In the genomic region with DNA sequence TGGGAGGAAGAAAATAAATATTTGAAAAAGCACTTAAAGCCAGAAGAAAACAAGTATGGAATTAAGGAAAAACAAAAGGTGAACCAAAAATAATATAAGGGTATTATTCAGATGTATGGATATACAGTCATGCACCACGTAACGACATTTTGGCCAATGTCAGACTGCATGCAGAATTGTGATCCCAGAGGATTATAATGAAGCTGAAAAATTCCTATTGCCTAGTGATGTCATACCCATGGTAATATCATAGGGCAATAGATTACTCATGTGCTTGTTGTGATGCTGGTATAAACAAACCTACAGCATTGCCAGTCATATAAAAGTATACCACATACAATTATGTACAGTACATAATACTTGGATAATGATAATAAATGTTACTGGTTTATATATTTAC, we compare ENCODE assay signal across 24 cellular contexts. TPM values are rescaled to one million over a fixed set of nuclear protein-coding genes. Genes with fewer than 3 reads are reported as not detected.
A peak's percentile ranks its signal among the peaks of the same experiment; 100 is the strongest.
DNase-seq lines count a peak whose midpoint lies in the region.
"Had no signal": no experiment of that assay in that cellular context is flagged by ENCODE, and none has a peak within 500 bp of the region (broad histone marks: within the 10 kb centered on the region; RNA-seq: fewer than 3 reads in every experiment).

No MANE protein-coding gene starts in this region.

- no peak overlapping the region for H3K4ac ChIP-seq in trophoblast cell (ENCODE audit: low read depth, low read length)

- H4K12ac ChIP-seq in trophoblast cell (ENCODE audit: low read depth, low read length): no peak overlapping the region

- H4K8ac ChIP-seq in trophoblast cell (ENCODE audit: low read depth, low read length): no peak overlapping the region

- H3K9ac ChIP-seq in trophoblast cell (ENCODE audit: low read length): no peak overlapping the region
- H3K9ac ChIP-seq: BLaER1 had no signal

- no peak overlapping the region for H2BK5ac ChIP-seq in trophoblast cell (ENCODE audit: low read depth, low read length, poor library complexity)

- no peak overlapping the region for H3K18ac ChIP-seq in trophoblast cell (ENCODE audit: low read length)

- no peak overlapping the region for H3K23ac ChIP-seq in trophoblast cell (ENCODE audit: low read length)

- H4K91ac ChIP-seq in trophoblast cell (ENCODE audit: low read depth, low read length): no peak overlapping the region

- DNase-seq in ELR (ENCODE audit: low read depth) (peak; percentile 39), M059J (ENCODE audit: low read depth) (peak; percentile 5), trophoblast cell (peak; percentile 14 to 79), MV-4-11 (lab: John Stamatoyannopoulos, UW) (no peak), T-helper 9 cell (no peak)
- DNase-seq: 8988T; ACHN; BE2C; C1 segment of cervical spinal cord; CD4-positive, alpha-beta memory T cell; CD4-positive, CD25-positive, alpha-beta regulatory T cell; CD8-positive, alpha-beta memory T cell; COR-L47; DMS 273 treated with DMSO at 0.1 percent for 48 hours; DMS153; DMS53; DMS79; DND-41; EL; GF-D8 had no signal

- no peak overlapping the region for H2BK12ac ChIP-seq in trophoblast cell (ENCODE audit: low read length)

- no peak overlapping the region for H3K14ac ChIP-seq in trophoblast cell (ENCODE audit: low read length)

- H3K4me2 ChIP-seq in trophoblast cell (ENCODE audit: low read length): no peak overlapping the region
- H3K4me2 ChIP-seq: BLaER1 had no signal

- H2AK5ac ChIP-seq in trophoblast cell (ENCODE audit: low read length): no peak overlapping the region

- H3K79me1 ChIP-seq in trophoblast cell (ENCODE audit: low read length): no peaks in the 10 kb centered on the region

- no peaks in the 10 kb centered on the region for H3K4me1 ChIP-seq in trophoblast cell (ENCODE audit: control insufficient read depth in 1 of 2, insufficient read depth in 2 of 2, low read length in 2 of 2)
- H3K4me1 ChIP-seq: BE2C had no signal

- no peaks in the 10 kb centered on the region for H3K9me3 ChIP-seq in trophoblast cell (ENCODE audit: insufficient read depth, low read depth, low read length)
- H3K9me3 ChIP-seq: BE2C, BLaER1 had no signal

- H2BK120ac ChIP-seq in trophoblast cell (ENCODE audit: insufficient read depth, low read length, poor library complexity): no peak overlapping the region

- H2AFZ ChIP-seq in trophoblast cell (ENCODE audit: insufficient read depth, low read length, poor library complexity): no peak overlapping the region

- no peaks in the 10 kb centered on the region for H3K79me2 ChIP-seq in trophoblast cell (ENCODE audit: control insufficient read depth, insufficient read depth, low read length, poor library complexity)

- H3K36me3 ChIP-seq in trophoblast cell (ENCODE audit: control insufficient read depth in 1 of 2, insufficient read depth in 2 of 2, low read length in 2 of 2): no peaks in the 10 kb centered on the region
- H3K36me3 ChIP-seq: BE2C, BLaER1 had no signal

- no peaks in the 10 kb centered on the region for H3K27me3 ChIP-seq in trophoblast cell (ENCODE audit: insufficient read depth, low read length)
- H3K27me3 ChIP-seq: BE2C, BLaER1 had no signal

- no peak overlapping the region for H3K4me3 ChIP-seq in trophoblast cell (ENCODE audit: low read depth, low read length)
- H3K4me3 ChIP-seq: BLaER1 had no signal

- WGBS in trophoblast cell (ENCODE audit: extremely low coverage, insufficient coverage, insufficient read length): no CpG with 5 or more reads among the region's 2 CpGs

- no peak overlapping the region for H3K27ac ChIP-seq in trophoblast cell (ENCODE audit: low read depth, low read length)
- H3K27ac ChIP-seq: BLaER1 had no signal

RNA-seq across cellular contexts. Expression of a gene that starts 20.9 kb away (rescaled TPM):
- total RNA-seq in M059J (2014; rRNA removed; shearing (Covaris generic)): not detected in 2 replicates
- 0.03 TPM in 2 replicates for polyA plus RNA-seq in trophoblast cell (2013)
- total RNA-seq: CD4-positive, alpha-beta memory T cell; CD4-positive, CD25-positive, alpha-beta regulatory T cell; CD8-positive, alpha-beta memory T cell; Daoy had no signal
- polyA plus RNA-seq: AG04450; CD14-positive monocyte; CD4-positive, alpha-beta memory T cell; CD4-positive, CD25-positive, alpha-beta regulatory T cell; CD8-positive, alpha-beta memory T cell had no signal

Comparison
In these comparisons a context has a peak if more than half of its experiments do, and no peak if none do; other contexts are left out.
1. DNase-seq: peak in ELR (single experiment), M059J (single experiment) and trophoblast cell (2 of 2); none in MV-4-11 (single experiment) and T-helper 9 cell (single experiment).